In genomic region chr6:170423814-170424633, GRCh38 we compare ENCODE assay signal across 16 cellular contexts.
"Had no signal": no experiment of that assay in that cellular context is flagged by ENCODE, and none has a peak within 500 bp of the region (broad histone marks: within the 10 kb centered on the region; RNA-seq: fewer than 3 reads in every experiment).

No MANE protein-coding gene starts in this region.

- ATAC-seq: activated CD8-positive, alpha-beta T cell treated with anti-CD3 and anti-CD28 coated beads, Interleukin-2, amount 10 ng/mL, durations not matched to agents 7 days and 5 days; activated T-cell treated with anti-CD3 and anti-CD28 coated beads, Interleukin-2, amount 50 U/mL, for 72 hours; lower lobe of right lung; T-helper 17 cell had no signal

- H3K9me3 ChIP-seq: lower lobe of right lung, tibial nerve had no signal

- DNase-seq: activated CD4-positive, alpha-beta T cell treated with anti-CD3 and anti-CD28 coated beads, Interleukin-2, amount 10 ng/mL, durations not matched to agents 24 days and 14 days; activated CD8-positive, alpha-beta memory T cell treated with anti-CD3 and anti-CD28 coated beads, Interleukin-2, amount 50 U/mL, for 48 hours; activated CD8-positive, alpha-beta T cell treated with anti-CD3 and anti-CD28 coated beads, Interleukin-2, amount 10 ng/mL, durations not matched to agents 7 days and 5 days; activated gamma-delta T cell treated with Interleukin-2 at 50 U/mL for 16 hours; activated T-cell treated with anti-CD3 and anti-CD28 coated beads, Interleukin-2, amount 50 U/mL, for 72 hours; amniotic stem cell; cortex of kidney; effector CD4-positive, alpha-beta T cell; foreskin fibroblast; lower lobe of right lung; stimulated activated CD4-positive, alpha-beta T cell treated with anti-CD3 and anti-CD28 coated beads, Interleukin-15, amount 100 ng/mL, for 24 hours; stimulated activated CD4-positive, alpha-beta T cell treated with anti-CD3 and anti-CD28 coated beads, Interleukin-4, amount 100 ng/mL, for 1 hour; stimulated activated naive CD4-positive, alpha-beta T cell; T-helper 17 cell had no signal

- FAIRE-seq: endothelial cell of umbilical vein had no signal

- H3K4me3 ChIP-seq: lower lobe of right lung, tibial nerve had no signal

- H3K36me3 ChIP-seq: lower lobe of right lung, tibial nerve had no signal

- H3K4me1 ChIP-seq: lower lobe of right lung, tibial nerve had no signal

- H3K27ac ChIP-seq: lower lobe of right lung, tibial nerve had no signal
